Comparison of ENCODE assay signal across 12 cellular contexts in genomic region chr12:39835517-39836489, GRCh38.
DNase-seq lines count a peak whose midpoint lies in the region; ATAC-seq and TF ChIP-seq lines count a peak whose summit lies in the region.
"Had no signal": no experiment of that assay in that cellular context is flagged by ENCODE, and none has a peak within 500 bp of the region (broad histone marks: within the 10 kb centered on the region; RNA-seq: fewer than 3 reads in every experiment).

No MANE protein-coding gene starts in this region.

- peaks cover 13% of the 10 kb centered on the region for H3K4me1 Mint-ChIP-seq in endothelial cell (ENCODE audit: unreplicated experiment)
- H3K4me1 Mint-ChIP-seq: CD8-positive, alpha-beta memory T cell; neural progenitor cell had no signal

- H3K4me3 Mint-ChIP-seq in endothelial cell (ENCODE audit: unreplicated experiment) = no peak overlapping the region
- H3K4me3 Mint-ChIP-seq: CD8-positive, alpha-beta memory T cell; neural progenitor cell had no signal

- no peaks in the 10 kb centered on the region for H3K36me3 Mint-ChIP-seq in endothelial cell (ENCODE audit: low read depth, unreplicated experiment)
- H3K36me3 Mint-ChIP-seq: neural progenitor cell had no signal

- no peak for DNase-seq in endothelial cell (ENCODE audit: low spot score)
- DNase-seq in SKM-1 treated with dmso at 0.1 percent for 144 hours (lab: John Stamatoyannopoulos, UW; ENCODE audit: unreplicated experiment) = no peak
- DNase-seq in activated CD4-positive, alpha-beta T cell treated with anti-CD3 and anti-CD28 coated beads, Interleukin-2, amount 50 U/mL, for 1 hour = no peak
- no peak for DNase-seq in NCI-H524 treated with DMSO at 0.1 percent for 48 hours (lab: John Stamatoyannopoulos, UW)
- DNase-seq: CD8-positive, alpha-beta memory T cell; GF-D8; NCI-H345; T-helper 2 cell had no signal

- ATAC-seq in GM19043 (IDR thresholded peaks at IDR 0.05; ENCODE audit: low read depth, unreplicated experiment) (peak; percentile 59), GM21737 (IDR thresholded peaks at IDR 0.05; ENCODE audit: unreplicated experiment) (peak; percentile 61), HG03095 (IDR thresholded peaks at IDR 0.05; ENCODE audit: unreplicated experiment) (peak; percentile 68)

- H3K27ac Mint-ChIP-seq in endothelial cell (ENCODE audit: unreplicated experiment) = peak overlapping the region; percentile 86
- H3K27ac Mint-ChIP-seq: CD8-positive, alpha-beta memory T cell; neural progenitor cell had no signal

- H3K27me3 Mint-ChIP-seq in endothelial cell (ENCODE audit: unreplicated experiment) = peaks cover 2% of the 10 kb centered on the region
- H3K27me3 Mint-ChIP-seq: CD8-positive, alpha-beta memory T cell had no signal

- no peaks in the 10 kb centered on the region for H3K9me3 Mint-ChIP-seq in endothelial cell (ENCODE audit: unreplicated experiment)
- H3K9me3 Mint-ChIP-seq: CD8-positive, alpha-beta memory T cell; neural progenitor cell had no signal

- TF ChIP-seq CTCF in endothelial cell (IDR thresholded peaks at IDR 0.05; ENCODE audit: unreplicated experiment) = no peak
